In genomic region chr3:195559723-195560409, GRCh38 we compare ENCODE assay signal across 19 cellular contexts. TPM values are rescaled to one million over a fixed set of nuclear protein-coding genes. Genes with fewer than 3 reads are reported as not detected.
DNase-seq lines count a peak whose midpoint lies in the region; ATAC-seq lines count a peak whose summit lies in the region.
"Had no signal": no experiment of that assay in that cellular context is flagged by ENCODE, and none has a peak within 500 bp of the region (broad histone marks: within the 10 kb centered on the region; RNA-seq: fewer than 3 reads in every experiment).

No MANE protein-coding gene starts in this region.

- no peaks in the 10 kb centered on the region for H3K9me3 ChIP-seq in skeletal muscle tissue (ENCODE audit: control insufficient read depth in 3 of 3, low read length in 3 of 3)
- H3K9me3 ChIP-seq: BLaER1, SJSA1, transverse colon had no signal

- no peaks in the 10 kb centered on the region for H3K36me3 ChIP-seq in skeletal muscle tissue (ENCODE audit: control insufficient read depth in 3 of 3, insufficient read depth in 3 of 3, low read length in 3 of 3)
- H3K36me3 ChIP-seq: BLaER1, SJSA1, transverse colon had no signal

- peak overlapping the region; percentile 26 for H3K27ac ChIP-seq in epithelial cell of prostate
- H3K27ac ChIP-seq in skeletal muscle tissue (ENCODE audit: low read depth, low read length), result peak overlapping the region; percentile 67
- H3K27ac ChIP-seq: BLaER1, KMS-11, SJSA1, transverse colon had no signal

- no peak overlapping the region for H3K9ac ChIP-seq in skeletal muscle tissue (ENCODE audit: low read depth in 1 of 3, low read length in 3 of 3)
- H3K9ac ChIP-seq: BLaER1, KMS-11 had no signal

- peaks cover 19 to 27% (median 23%) of the 10 kb centered on the region in 3 donors for H3K4me1 ChIP-seq in skeletal muscle tissue (ENCODE audit: control insufficient read depth in 3 of 3, insufficient read depth in 3 of 3, low read length in 3 of 3)
- H3K4me1 ChIP-seq: BLaER1, SJSA1 had no signal

- no peak overlapping the region for H3K4me3 ChIP-seq in skeletal muscle tissue (ENCODE audit: low read length in 3 of 3)
- H3K4me3 ChIP-seq: BLaER1, hepatocyte, SJSA1, transverse colon had no signal

- DNase-seq in NCI-H510A treated with DMSO at 0.1 percent for 48 hours (lab: John Stamatoyannopoulos, UW) (peak; percentile 39), NCI-H510A (lab: John Stamatoyannopoulos, UW) (no peak), NCI-H774 (lab: John Stamatoyannopoulos, UW) (peak; percentile 75), epithelial cell of prostate (ENCODE audit: low read depth, low spot score) (no peak), GOT3 (lab: John Stamatoyannopoulos, UW) (no peak)
- DNase-seq: activated CD4-positive, CD25-positive, alpha-beta regulatory T cell; activated CD8-positive, alpha-beta T cell treated with anti-CD3 and anti-CD28 coated beads, Interleukin-2, amount 10 ng/mL, durations not matched to agents 7 days and 5 days; activated T-cell treated with anti-CD3 and anti-CD28 coated beads, Interleukin-2, amount 50 U/mL, for 4 hours; NCI-H1105; stimulated activated naive CD4-positive, alpha-beta T cell treated with Interleukin-2 at 50 U/mL for 16 hours; transverse colon had no signal

- H3K27me3 ChIP-seq in skeletal muscle tissue (ENCODE audit: control insufficient read depth in 3 of 3, insufficient read depth in 3 of 3, low read length in 3 of 3), result no peaks in the 10 kb centered on the region
- H3K27me3 ChIP-seq: BLaER1, hepatocyte, transverse colon had no signal

- ATAC-seq in HG02970 (IDR thresholded peaks at IDR 0.05; ENCODE audit: low FRiP score, unreplicated experiment) (no peak), GM19467 (IDR thresholded peaks at IDR 0.05; ENCODE audit: unreplicated experiment) (no peak)
- ATAC-seq: activated CD8-positive, alpha-beta T cell treated with anti-CD3 and anti-CD28 coated beads, Interleukin-2, amount 10 ng/mL, durations not matched to agents 7 days and 5 days; activated T-cell treated with anti-CD3 and anti-CD28 coated beads, Interleukin-2, amount 50 U/mL, for 4 hours had no signal

RNA-seq across cellular contexts. Expression of gene PPP1R2, which starts 16.7 kb away (rescaled TPM):
- 42.8 TPM for total RNA-seq in skeletal muscle tissue

RNA-seq across cellular contexts. Expression of gene APOD, which starts 23.9 kb away (rescaled TPM):
- total RNA-seq in skeletal muscle tissue, result 20.4 TPM
- total RNA-seq: activated CD8-positive, alpha-beta T cell treated with anti-CD3 and anti-CD28 coated beads, Interleukin-2, amount 10 ng/mL, durations not matched to agents 7 days and 5 days; activated T-cell treated with anti-CD3 and anti-CD28 coated beads, Interleukin-2, amount 50 U/mL, for 4 hours; kidney epithelial cell; SJSA1 had no signal

Comparison
In these comparisons a context has a peak if more than half of its experiments do, and no peak if none do; other contexts are left out.
1. DNase-seq: peak in NCI-H510A treated with DMSO at 0.1 percent for 48 hours (single experiment) and NCI-H774 (single experiment); none in NCI-H510A (single experiment), epithelial cell of prostate (single experiment) and GOT3 (single experiment).